In genomic region chr20:43723735-43724134, GRCh38 we compare ENCODE assay signal across 29 cellular contexts. TPM values are rescaled to one million over a fixed set of nuclear protein-coding genes. Genes with fewer than 3 reads are reported as not detected.
"Had no signal": no experiment of that assay in that cellular context is flagged by ENCODE, and none has a peak within 500 bp of the region (broad histone marks: within the 10 kb centered on the region; RNA-seq: fewer than 3 reads in every experiment).

No MANE protein-coding gene starts in this region.

- H3K4me1 ChIP-seq: heart left ventricle, pancreas, thyroid gland, upper lobe of right lung had no signal

- H3K27ac Mint-ChIP-seq: activated B cell treated with CpG ODN at 0.5 μM for 24 hours; activated CD4-positive, alpha-beta memory T cell treated with anti-CD3 and anti-CD28 coated beads for 36 hours; activated T-helper 2 cell treated with anti-CD3 and anti-CD28 coated beads, Interferon-gamma antibody, Interleukin-2, Interleukin-4, amounts not matched to agents 10 μg/mL and 5 μg/mL and 100 μg/mL, durations not matched to agents 14 hours and 24 hours and 36 hours; brain; memory B cell; nephron progenitor cell; stimulated activated naive CD8-positive, alpha-beta T cell treated with anti-CD3 and anti-CD28 coated beads, Interleukin-15, Interleukin-2, amounts not matched to agents 100 ng/mL and 50 ng/mL, for 24 hours had no signal

- H3K4me3 Mint-ChIP-seq: activated B cell treated with CpG ODN at 0.5 μM for 24 hours; activated CD4-positive, alpha-beta memory T cell treated with anti-CD3 and anti-CD28 coated beads for 36 hours; brain; memory B cell; nephron progenitor cell; stimulated activated naive CD8-positive, alpha-beta T cell treated with anti-CD3 and anti-CD28 coated beads, Interleukin-15, Interleukin-2, amounts not matched to agents 100 ng/mL and 50 ng/mL, for 24 hours had no signal

- H3K9me3 Mint-ChIP-seq: nephron progenitor cell had no signal

- H3K9me3 ChIP-seq: pancreas, thyroid gland, upper lobe of right lung had no signal

- ATAC-seq: heart left ventricle, left colon, pancreas, right cardiac atrium, upper lobe of right lung had no signal

- H3K27ac ChIP-seq: epithelial cell of prostate, heart left ventricle, pancreas, thyroid gland, upper lobe of right lung had no signal

- H3K27me3 ChIP-seq: heart left ventricle, pancreas, thyroid gland, upper lobe of right lung had no signal

- H3K27me3 Mint-ChIP-seq: activated B cell treated with CpG ODN at 0.5 μM for 24 hours; activated CD4-positive, alpha-beta memory T cell treated with anti-CD3 and anti-CD28 coated beads for 36 hours; brain; memory B cell; stimulated activated naive CD8-positive, alpha-beta T cell treated with anti-CD3 and anti-CD28 coated beads, Interleukin-15, Interleukin-2, amounts not matched to agents 100 ng/mL and 50 ng/mL, for 24 hours had no signal

- DNase-seq: activated B cell treated with CpG ODN at 0.5 μM for 24 hours; activated CD4-positive, alpha-beta memory T cell treated with anti-CD3 and anti-CD28 coated beads for 36 hours; activated CD4-positive, alpha-beta T cell treated with anti-CD3 and anti-CD28 coated beads for 48 hours; activated naive CD4-positive, alpha-beta T cell treated with Interleukin-2 at 50 U/mL for 16 hours; heart left ventricle; left colon; nephron progenitor cell; pancreas; stimulated activated CD4-positive, alpha-beta T cell treated with anti-CD3 and anti-CD28 coated beads, Interleukin-12 subunit alpha, Interleukin-12 subunit beta, amount 100 ng/mL, for 4 hours; stimulated activated CD4-positive, alpha-beta T cell treated with anti-CD3 and anti-CD28 coated beads, Interleukin-4, amount 100 ng/mL, for 4 hours; substantia nigra; T-helper 1 cell; T1000; thyroid gland; upper lobe of right lung had no signal

- H3K4me3 ChIP-seq: heart left ventricle, pancreas, thyroid gland, upper lobe of right lung had no signal

- H3K4me1 Mint-ChIP-seq: brain had no signal

- H3K36me3 ChIP-seq: heart left ventricle, pancreas, thyroid gland, upper lobe of right lung had no signal

- H3K36me3 Mint-ChIP-seq: brain, memory B cell had no signal

RNA-seq across cellular contexts. Expression of gene GTSF1L, which starts 3.1 kb away (rescaled TPM):
- total RNA-seq: activated CD4-positive, alpha-beta memory T cell treated with anti-CD3 and anti-CD28 coated beads for 36 hours; activated T-helper 2 cell treated with anti-CD3 and anti-CD28 coated beads, Interferon-gamma antibody, Interleukin-2, Interleukin-4, amounts not matched to agents 10 μg/mL and 5 μg/mL and 100 μg/mL, durations not matched to agents 14 hours and 24 hours and 36 hours; aorta; cardiac septum; chondrocyte; fibroblast of villous mesenchyme; heart left ventricle; left colon; lower leg skin; pancreas; pulmonary artery endothelial cell; right cardiac atrium; thyroid gland; upper lobe of right lung had no signal
- polyA plus RNA-seq: adipose tissue, aorta, heart left ventricle, keratinocyte, pancreas, right cardiac atrium had no signal
